ENCODE assay signal across 10 cellular contexts in the genomic region with DNA sequence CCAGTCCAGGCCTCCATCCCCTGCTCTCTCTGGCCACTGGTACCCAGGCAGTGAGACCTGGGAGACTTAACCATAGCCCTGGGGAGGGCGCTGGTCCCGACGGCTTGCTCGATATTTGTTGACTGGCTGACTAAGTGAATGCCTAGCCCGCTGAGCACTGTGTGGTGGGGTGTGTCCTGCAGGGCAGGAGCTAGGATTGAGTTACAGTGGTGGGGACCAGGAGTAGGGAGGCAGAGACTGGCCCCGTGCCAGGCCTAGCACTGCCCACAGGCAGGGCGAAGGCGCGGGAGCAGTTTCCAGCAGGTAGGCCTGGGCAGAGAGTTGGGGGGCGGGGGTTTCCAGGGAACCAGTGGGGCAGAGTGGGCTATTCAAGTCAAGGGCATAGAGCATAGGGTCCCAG. TPM values are rescaled to one million over a fixed set of nuclear protein-coding genes. Genes with fewer than 3 reads are reported as not detected.
DNase-seq lines count a peak whose midpoint lies in the region; ATAC-seq, FAIRE-seq and TF ChIP-seq lines count a peak whose summit lies in the region.
"Had no signal": no experiment of that assay in that cellular context is flagged by ENCODE, and none has a peak within 500 bp of the region (broad histone marks: within the 10 kb centered on the region; RNA-seq: fewer than 3 reads in every experiment).

VILL (plus strand) TSS at position 260 of the 400 bp plus-strand sequence. CDS start 2,887 bp downstream, outside the sequence.

- TF ChIP-seq POLR2A in breast epithelium (IDR thresholded peaks at IDR 0.05) = no peak

- H3K4me1 ChIP-seq in breast epithelium (peaks cover 0 to 3% of the 10 kb centered on the region in 2 donors), mesendoderm (ENCODE audit: control insufficient read depth, low read depth, low read length) (no peaks in the 10 kb centered on the region)

- ATAC-seq in Right ventricle myocardium superior (ENCODE audit: poor library complexity) = no peak

- H3K9me3 ChIP-seq in breast epithelium = no peaks in the 10 kb centered on the region

- H2AK5ac ChIP-seq in mesendoderm (ENCODE audit: low read length) = no peak within 1 kb of the TSS

- no peak within 1 kb of the TSS for H4K5ac ChIP-seq in mesendoderm (ENCODE audit: low read length)

- H2BK15ac ChIP-seq in mesendoderm (replicated peaks; ENCODE audit: low read depth) = no peak within 1 kb of the TSS

- no peak within 1 kb of the TSS for H3K4me3 Mint-ChIP-seq in HFFc6

- intact Hi-C loops in cardiac septum (cut with DNase I) = no loop called here
- intact Hi-C loops in Right ventricle myocardium superior (cut with DNase I) = no loop called here
- intact Hi-C loops in breast epithelium (cut with DNase I; ENCODE audit: low total_unique reads) = no loop called here

- no peaks in the 10 kb centered on the region for H3K36me3 Mint-ChIP-seq in HFFc6 (ENCODE audit: low read depth)

- no peaks in the 10 kb centered on the region for H3K79me2 ChIP-seq in mesendoderm (ENCODE audit: control insufficient read depth, insufficient read depth, low read length)

- H3K18ac ChIP-seq in mesendoderm (ENCODE audit: low read length) = no peak within 1 kb of the TSS

- no peak within 1 kb of the TSS for H3K27ac Mint-ChIP-seq in HFFc6

- peak within 1 kb of the TSS; percentile 15 for H3K4me2 ChIP-seq in mesendoderm (ENCODE audit: low read length)

- TF ChIP-seq CTCF in breast epithelium (IDR thresholded peaks at IDR 0.05) (no peak), HFFc6 (IDR thresholded peaks at IDR 0.05) (no peak)

- no CpG with 5 or more reads among the region's 10 CpGs for WGBS in mesendoderm (ENCODE audit: extremely low coverage, insufficient coverage, low lambda C conversion rate)

- H2BK5ac ChIP-seq in mesendoderm (ENCODE audit: low read length) = no peak within 1 kb of the TSS

- H3K36me3 ChIP-seq in breast epithelium (no peaks in the 10 kb centered on the region), mesendoderm (ENCODE audit: control insufficient read depth, insufficient read depth, low read length) (no peaks in the 10 kb centered on the region)

- peaks cover 26% of the 10 kb centered on the region for H3K4me1 Mint-ChIP-seq in HFFc6 (ENCODE audit: low read depth)

- H3K4me3 ChIP-seq in breast epithelium (no peak within 1 kb of the TSS), mesendoderm (ENCODE audit: low read length) (no peak within 1 kb of the TSS)

- H2BK120ac ChIP-seq in mesendoderm (ENCODE audit: low read depth, low read length) = no peak within 1 kb of the TSS

- peak within 1 kb of the TSS; percentile 5 for H3K4ac ChIP-seq in mesendoderm (ENCODE audit: low read depth, low read length)

- no peaks in the 10 kb centered on the region for H3K27me3 ChIP-seq in breast epithelium
- no peaks in the 10 kb centered on the region for H3K27me3 ChIP-seq in mesendoderm (ENCODE audit: insufficient read depth, low read length, poor library complexity)

- H3K27me3 Mint-ChIP-seq in HFFc6 (ENCODE audit: insufficient read depth) = peaks cover 15% of the 10 kb centered on the region

- H3K23ac ChIP-seq in mesendoderm (ENCODE audit: low read length) = no peak within 1 kb of the TSS

- peak within 1 kb of the TSS; percentile 71 for H3K56ac ChIP-seq in mesendoderm (ENCODE audit: low read length)

- FAIRE-seq in urothelium cell line (lab: Jason Lieb, UNC) = peak; percentile 81

- H3K9ac ChIP-seq in mesendoderm (ENCODE audit: low read length) = no peak within 1 kb of the TSS

- no peaks in the 10 kb centered on the region for H3K79me1 ChIP-seq in mesendoderm (ENCODE audit: low read length)

- no peak within 1 kb of the TSS for H3K27ac ChIP-seq in breast epithelium
- H3K27ac ChIP-seq in mesendoderm (ENCODE audit: low read depth, low read length) = no peak within 1 kb of the TSS

- no peaks in the 10 kb centered on the region for H3K9me3 Mint-ChIP-seq in HFFc6

- no peak within 1 kb of the TSS for H4K8ac ChIP-seq in mesendoderm (ENCODE audit: low read depth, low read length)

- DNase-seq in cardiac septum (ENCODE audit: low spot score) (peak; percentile 55), Right ventricle myocardium superior (no peak), breast epithelium (ENCODE audit: low spot score in 2 of 2) (no peak), mesendoderm (no peak), urothelium cell line (ENCODE audit: low spot score) (peak; percentile 43), NCI-H1694 (lab: John Stamatoyannopoulos, UW) (no peak), NCI-H774 (lab: John Stamatoyannopoulos, UW) (no peak), HFFc6 (no peak)
- DNase-seq: Karpas-422, OCI-M1 had no signal

RNA-seq across cellular contexts. Expression of gene VILL, which starts in this region (rescaled TPM):
- total RNA-seq in cardiac septum = 2.6 TPM
- 4.0 TPM for total RNA-seq in Right ventricle myocardium superior
- 10 to 100 TPM; 11.0 to 17.4 (median 15.4) TPM for total RNA-seq in breast epithelium
- polyA plus RNA-seq in mesendoderm (2013, experiment 1 of 2) = 1.9 TPM
- polyA plus RNA-seq in mesendoderm (2013, experiment 2 of 2) = 2.2 TPM
- 1 to 10 TPM; 3.5 to 4.6 (median 3.7) TPM for total RNA-seq in HFFc6 (2021; fragmentation: NEBNext Ultra II Directional; extraction: Animal tissue kit (Norgen Biotek cat#: 25700))

Comparison
In these comparisons a context has a peak if more than half of its experiments do, and no peak if none do; other contexts are left out.
1. DNase-seq: peak in cardiac septum (single experiment) and urothelium cell line (single experiment); none in Right ventricle myocardium superior (single experiment), breast epithelium (0 of 2), mesendoderm (single experiment), NCI-H1694 (single experiment), NCI-H774 (single experiment) and HFFc6 (single experiment).